ENCODE assay signal across 2 cellular contexts in genomic region chr10:76115131-76115470, GRCh38.
TF ChIP-seq lines count a peak whose summit lies in the region.

No MANE protein-coding gene starts in this region.

TF ChIP-seq in SK-N-SH, 30 proteins besides CTCF, POLR2A, EP300 and RAD21 (continued from another document):
- TF ChIP-seq, protein P1, sequence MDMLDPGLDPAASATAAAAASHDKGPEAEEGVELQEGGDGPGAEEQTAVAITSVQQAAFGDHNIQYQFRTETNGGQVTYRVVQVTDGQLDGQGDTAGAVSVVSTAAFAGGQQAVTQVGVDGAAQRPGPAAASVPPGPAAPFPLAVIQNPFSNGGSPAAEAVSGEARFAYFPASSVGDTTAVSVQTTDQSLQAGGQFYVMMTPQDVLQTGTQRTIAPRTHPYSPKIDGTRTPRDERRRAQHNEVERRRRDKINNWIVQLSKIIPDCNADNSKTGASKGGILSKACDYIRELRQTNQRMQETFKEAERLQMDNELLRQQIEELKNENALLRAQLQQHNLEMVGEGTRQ (IDR thresholded peaks at IDR 0.05; ENCODE audit: borderline replicate concordance, low read depth, low read length) = no peak
- TF ChIP-seq SMC3 (IDR thresholded peaks at IDR 0.05; ENCODE audit: low read depth, low read length) = no peak

TF ChIP-seq in SK-N-SH treated with all-trans-retinoic acid at 6 μM for 48 hours, 23 proteins besides CTCF, POLR2A, EP300 and RAD21 (continued from another document):
- TF ChIP-seq, protein P2, sequence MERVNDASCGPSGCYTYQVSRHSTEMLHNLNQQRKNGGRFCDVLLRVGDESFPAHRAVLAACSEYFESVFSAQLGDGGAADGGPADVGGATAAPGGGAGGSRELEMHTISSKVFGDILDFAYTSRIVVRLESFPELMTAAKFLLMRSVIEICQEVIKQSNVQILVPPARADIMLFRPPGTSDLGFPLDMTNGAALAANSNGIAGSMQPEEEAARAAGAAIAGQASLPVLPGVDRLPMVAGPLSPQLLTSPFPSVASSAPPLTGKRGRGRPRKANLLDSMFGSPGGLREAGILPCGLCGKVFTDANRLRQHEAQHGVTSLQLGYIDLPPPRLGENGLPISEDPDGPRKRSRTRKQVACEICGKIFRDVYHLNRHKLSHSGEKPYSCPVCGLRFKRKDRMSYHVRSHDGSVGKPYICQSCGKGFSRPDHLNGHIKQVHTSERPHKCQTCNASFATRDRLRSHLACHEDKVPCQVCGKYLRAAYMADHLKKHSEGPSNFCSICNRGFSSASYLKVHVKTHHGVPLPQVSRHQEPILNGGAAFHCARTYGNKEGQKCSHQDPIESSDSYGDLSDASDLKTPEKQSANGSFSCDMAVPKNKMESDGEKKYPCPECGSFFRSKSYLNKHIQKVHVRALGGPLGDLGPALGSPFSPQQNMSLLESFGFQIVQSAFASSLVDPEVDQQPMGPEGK (CRISPR knock-in tag; IDR thresholded peaks at IDR 0.05; ENCODE audit: borderline replicate concordance) = no peak
- TF ChIP-seq TOX (CRISPR knock-in tag; IDR thresholded peaks at IDR 0.05; ENCODE audit: borderline replicate concordance) (no peak), ZNF8 (CRISPR knock-in tag; IDR thresholded peaks at IDR 0.05) (no peak), TCF4 (CRISPR knock-in tag; IDR thresholded peaks at IDR 0.05; ENCODE audit: borderline replicate concordance) (no peak)
- TF ChIP-seq, protein P3, sequence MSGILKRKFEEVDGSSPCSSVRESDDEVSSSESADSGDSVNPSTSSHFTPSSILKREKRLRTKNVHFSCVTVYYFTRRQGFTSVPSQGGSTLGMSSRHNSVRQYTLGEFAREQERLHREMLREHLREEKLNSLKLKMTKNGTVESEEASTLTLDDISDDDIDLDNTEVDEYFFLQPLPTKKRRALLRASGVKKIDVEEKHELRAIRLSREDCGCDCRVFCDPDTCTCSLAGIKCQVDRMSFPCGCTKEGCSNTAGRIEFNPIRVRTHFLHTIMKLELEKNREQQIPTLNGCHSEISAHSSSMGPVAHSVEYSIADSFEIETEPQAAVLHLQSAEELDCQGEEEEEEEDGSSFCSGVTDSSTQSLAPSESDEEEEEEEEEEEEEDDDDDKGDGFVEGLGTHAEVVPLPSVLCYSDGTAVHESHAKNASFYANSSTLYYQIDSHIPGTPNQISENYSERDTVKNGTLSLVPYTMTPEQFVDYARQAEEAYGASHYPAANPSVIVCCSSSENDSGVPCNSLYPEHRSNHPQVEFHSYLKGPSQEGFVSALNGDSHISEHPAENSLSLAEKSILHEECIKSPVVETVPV (CRISPR knock-in tag; IDR thresholded peaks at IDR 0.05) = no peak
